Comparison of ENCODE assay signal across 25 cellular contexts in the genomic region with DNA sequence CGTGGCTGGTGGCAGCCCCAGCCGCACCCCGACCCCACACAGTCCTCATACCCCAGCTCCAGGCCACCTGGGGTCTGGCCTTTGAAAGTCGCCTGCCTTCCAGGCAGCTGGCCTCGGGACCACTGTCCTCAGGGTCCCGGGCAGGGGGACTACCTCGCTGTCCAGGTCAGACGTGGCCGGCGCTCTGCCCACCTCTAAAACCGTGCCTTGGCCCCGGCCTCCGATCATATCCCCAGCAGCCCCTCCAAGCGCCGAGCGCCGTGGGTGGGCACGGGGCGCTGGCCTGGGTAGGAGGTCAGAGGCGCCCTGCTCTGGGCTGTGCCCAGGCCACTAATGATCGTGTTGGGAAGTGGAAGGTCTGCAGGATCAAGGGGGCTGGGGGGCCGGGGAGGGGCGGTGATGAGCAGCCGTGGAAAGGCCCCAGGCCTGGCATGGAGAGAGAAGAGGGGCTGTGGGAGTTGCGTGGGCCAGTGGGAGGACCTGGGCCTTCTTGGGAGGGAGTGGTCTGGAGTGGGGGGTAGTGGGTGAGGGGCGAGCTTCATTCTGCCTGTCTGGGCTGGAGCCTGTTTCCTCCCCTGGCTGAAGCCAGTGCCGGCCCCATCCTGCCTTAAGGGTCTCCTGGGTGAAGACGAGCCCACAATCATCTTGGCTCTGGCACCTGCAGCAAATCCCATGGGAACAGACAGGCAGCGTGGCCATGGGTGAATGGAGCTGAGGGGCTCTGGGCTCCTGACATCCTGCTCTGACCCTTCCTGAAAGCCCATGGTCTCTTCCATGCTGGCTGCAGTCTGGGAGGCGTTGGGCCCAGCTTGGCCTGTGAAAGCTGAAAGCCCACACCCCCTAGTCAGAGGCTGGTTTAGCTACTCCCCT. TPM values are rescaled to one million over a fixed set of nuclear protein-coding genes. Genes with fewer than 3 reads are reported as not detected.
DNase-seq lines count a peak whose midpoint lies in the region; ATAC-seq and TF ChIP-seq lines count a peak whose summit lies in the region.
"Had no signal": no experiment of that assay in that cellular context is flagged by ENCODE, and none has a peak within 500 bp of the region (broad histone marks: within the 10 kb centered on the region; RNA-seq: fewer than 3 reads in every experiment).

No MANE protein-coding gene starts in this region.

- no peak for ATAC-seq in activated naive CD8-positive, alpha-beta T cell treated with anti-CD3 and anti-CD28 coated beads, Interleukin-2, amount 50 U/mL, for 24 hours
- ATAC-seq in GM18868 (IDR thresholded peaks at IDR 0.05; ENCODE audit: unreplicated experiment): no peak
- ATAC-seq: GM12878, heart right ventricle, right cardiac atrium had no signal

- peak overlapping the region; percentile 30; the same call in 1 of the 2 replicates for H3K9ac ChIP-seq in Karpas-422 (ENCODE audit: low read length)

- 88 to 89% methylated on average over 30 of the region's 30 CpGs for WGBS in sigmoid colon, 2 donors
- 87 to 91% methylated on average over 3 to 30 of the region's 30 CpGs for WGBS in transverse colon (ENCODE audit: low coverage in 1 of 2), 2 donors

- H3K4me3 ChIP-seq in Karpas-422 (ENCODE audit: low read length) (no peak overlapping the region), sigmoid colon (no peak overlapping the region), transverse colon (no peak overlapping the region)
- H3K4me3 ChIP-seq: coronary artery, GM12878, heart right ventricle, left ventricle myocardium inferior had no signal

- H3K9me3 ChIP-seq in Karpas-422 (ENCODE audit: low read length): no peaks in the 10 kb centered on the region
- no peaks in the 10 kb centered on the region for H3K9me3 ChIP-seq in sigmoid colon
- no peaks in the 10 kb centered on the region for H3K9me3 ChIP-seq in transverse colon
- H3K9me3 ChIP-seq: heart right ventricle, left ventricle myocardium inferior had no signal

- H3K4me3 Mint-ChIP-seq in activated CD4-positive, alpha-beta T cell treated with anti-CD3 and anti-CD28 coated beads, Interleukin-2, amount 10 ng/mL, durations not matched to agents 24 days and 14 days: peak overlapping the region; percentile 71
- peak overlapping the region; percentile 71 for H3K4me3 Mint-ChIP-seq in activated naive CD8-positive, alpha-beta T cell treated with anti-CD3 and anti-CD28 coated beads, Interleukin-2, amount 50 U/mL, for 24 hours
- H3K4me3 Mint-ChIP-seq: H9 had no signal

- H3K27ac Mint-ChIP-seq in activated CD4-positive, alpha-beta T cell treated with anti-CD3 and anti-CD28 coated beads, Interleukin-2, amount 10 ng/mL, durations not matched to agents 24 days and 14 days: peak overlapping the region; percentile 58
- no peak overlapping the region for H3K27ac Mint-ChIP-seq in activated naive CD8-positive, alpha-beta T cell treated with anti-CD3 and anti-CD28 coated beads, Interleukin-2, amount 50 U/mL, for 24 hours
- H3K27ac Mint-ChIP-seq: brain; H9; immature natural killer cell; T-helper 2 cell treated with Interferon-gamma antibody and Interleukin-4, amounts not matched to agents 5 μg/mL and 100 μg/mL, for 36 hours had no signal

- no peak for TF ChIP-seq POLR2A in sigmoid colon (IDR thresholded peaks at IDR 0.05)
- no peak for TF ChIP-seq POLR2A in transverse colon (IDR thresholded peaks at IDR 0.05)

- H3K4me1 Mint-ChIP-seq in activated CD4-positive, alpha-beta T cell treated with anti-CD3 and anti-CD28 coated beads, Interleukin-2, amount 10 ng/mL, durations not matched to agents 24 days and 14 days: peaks cover 12% of the 10 kb centered on the region
- H3K4me1 Mint-ChIP-seq in activated naive CD8-positive, alpha-beta T cell treated with anti-CD3 and anti-CD28 coated beads, Interleukin-2, amount 50 U/mL, for 24 hours: peaks cover 25% of the 10 kb centered on the region
- H3K4me1 Mint-ChIP-seq: H9 had no signal

- H3K9me2 ChIP-seq in Karpas-422 (replicated peaks; ENCODE audit: insufficient read depth, low read length): no peaks in the 10 kb centered on the region

- TF ChIP-seq CTCF in sigmoid colon (IDR thresholded peaks at IDR 0.05) (no peak), transverse colon (IDR thresholded peaks at IDR 0.05) (no peak)

- DNase-seq in activated CD4-positive, alpha-beta T cell treated with anti-CD3 and anti-CD28 coated beads, Interleukin-2, amount 10 ng/mL, durations not matched to agents 24 days and 14 days: no peak
- no peak for DNase-seq in activated CD4-positive, alpha-beta T cell treated with anti-CD3 and anti-CD28 coated beads for 48 hours
- peak; percentile 69 for DNase-seq in Karpas-422
- DNase-seq in activated naive CD8-positive, alpha-beta T cell treated with anti-CD3 and anti-CD28 coated beads, Interleukin-2, amount 50 U/mL, for 24 hours: no peak
- DNase-seq in sigmoid colon: peak; percentile 55
- no peak for DNase-seq in transverse colon
- no peak for DNase-seq in NCI-H69 (lab: John Stamatoyannopoulos, UW)
- DNase-seq: 8988T; BE2C; DMS153; GF-D8; H9; heart right ventricle; immature natural killer cell; left ventricle myocardium inferior; NCI-H1694; stimulated activated naive CD4-positive, alpha-beta T cell; trophoblast cell had no signal

- no peaks in the 10 kb centered on the region for H3K79me2 ChIP-seq in Karpas-422 (ENCODE audit: low read length)

- no peaks in the 10 kb centered on the region for H3K9me3 Mint-ChIP-seq in activated CD4-positive, alpha-beta T cell treated with anti-CD3 and anti-CD28 coated beads, Interleukin-2, amount 10 ng/mL, durations not matched to agents 24 days and 14 days
- no peaks in the 10 kb centered on the region for H3K9me3 Mint-ChIP-seq in activated naive CD8-positive, alpha-beta T cell treated with anti-CD3 and anti-CD28 coated beads, Interleukin-2, amount 50 U/mL, for 24 hours
- H3K9me3 Mint-ChIP-seq: brain; immature natural killer cell; T-helper 2 cell treated with Interferon-gamma antibody and Interleukin-4, amounts not matched to agents 5 μg/mL and 100 μg/mL, for 36 hours had no signal

- in situ Hi-C loops in transverse colon (cut with MboI; ENCODE audit: low pct_ligation_motif_present in 1 of 4, low pct_unique_long_range_greater_than_20kb in 1 of 4, low sequenced_read_pairs in 3 of 4): no loop called here

- H3K36me3 ChIP-seq in Karpas-422 (ENCODE audit: insufficient read depth, low read length): no peaks in the 10 kb centered on the region
- H3K36me3 ChIP-seq in sigmoid colon: no peaks in the 10 kb centered on the region
- no peaks in the 10 kb centered on the region for H3K36me3 ChIP-seq in transverse colon
- H3K36me3 ChIP-seq: BE2C, heart right ventricle, left ventricle myocardium inferior had no signal

- TF ChIP-seq EP300 in sigmoid colon (IDR thresholded peaks at IDR 0.05) (no peak), transverse colon (IDR thresholded peaks at IDR 0.05; ENCODE audit: low read depth) (no peak)

- H3K36me3 Mint-ChIP-seq in activated CD4-positive, alpha-beta T cell treated with anti-CD3 and anti-CD28 coated beads, Interleukin-2, amount 10 ng/mL, durations not matched to agents 24 days and 14 days (ENCODE audit: low read depth): peaks cover 5% of the 10 kb centered on the region
- H3K36me3 Mint-ChIP-seq in activated naive CD8-positive, alpha-beta T cell treated with anti-CD3 and anti-CD28 coated beads, Interleukin-2, amount 50 U/mL, for 24 hours (ENCODE audit: low read depth): no peaks in the 10 kb centered on the region
- H3K36me3 Mint-ChIP-seq: brain, immature natural killer cell had no signal

- H3K27me3 ChIP-seq in Karpas-422 (ENCODE audit: low read length) (no peaks in the 10 kb centered on the region), sigmoid colon (peaks cover 0 to 28% (median 27%) of the 10 kb centered on the region in 3 donors), transverse colon (peaks cover 53% of the 10 kb centered on the region)

- peak overlapping the region; percentile 31 for H3K4me2 ChIP-seq in Karpas-422 (ENCODE audit: low read depth, low read length, poor library complexity, severe bottlenecking)

- peaks cover 6% of the 10 kb centered on the region; the same call in 1 of the 2 replicates for H4K20me1 ChIP-seq in Karpas-422 (ENCODE audit: insufficient read depth, low read depth, low read length)

- peaks cover 5% of the 10 kb centered on the region for H3K27me3 Mint-ChIP-seq in activated CD4-positive, alpha-beta T cell treated with anti-CD3 and anti-CD28 coated beads, Interleukin-2, amount 10 ng/mL, durations not matched to agents 24 days and 14 days
- peaks cover 5% of the 10 kb centered on the region for H3K27me3 Mint-ChIP-seq in activated naive CD8-positive, alpha-beta T cell treated with anti-CD3 and anti-CD28 coated beads, Interleukin-2, amount 50 U/mL, for 24 hours
- H3K27me3 Mint-ChIP-seq: brain had no signal

- intact Hi-C loops in activated CD4-positive, alpha-beta T cell treated with anti-CD3 and anti-CD28 coated beads, Interleukin-2, amount 10 ng/mL, durations not matched to agents 24 days and 14 days (cut with micrococcal nuclease): no loop called here
- intact Hi-C loops in sigmoid colon (cut with DNase I): no loop called here
- intact Hi-C loops in transverse colon (cut with DNase I; ENCODE audit: low total_unique reads): no loop called here

- H3K27ac ChIP-seq in Karpas-422 (ENCODE audit: low read length) (no peak overlapping the region), sigmoid colon (no peak overlapping the region), transverse colon (no peak overlapping the region)
- H3K27ac ChIP-seq: coronary artery, HL-60, left ventricle myocardium inferior had no signal

- H3K4me1 ChIP-seq in Karpas-422 (ENCODE audit: low read length): peaks cover 52% of the 10 kb centered on the region
- peaks cover 0 to 33% (median 27%) of the 10 kb centered on the region in 4 donors for H3K4me1 ChIP-seq in sigmoid colon
- H3K4me1 ChIP-seq in transverse colon: peaks cover 13 to 35% (median 29%) of the 10 kb centered on the region in 4 donors
- H3K4me1 ChIP-seq: BE2C had no signal

- no peak overlapping the region for H2AFZ ChIP-seq in Karpas-422 (ENCODE audit: low read length)

RNA-seq across cellular contexts. Expression of a gene that starts 4.9 kb away (rescaled TPM):
- total RNA-seq in activated CD4-positive, alpha-beta T cell treated with anti-CD3 and anti-CD28 coated beads, Interleukin-2, amount 10 ng/mL, durations not matched to agents 24 days and 14 days: 9.1 and 10.3 TPM in 2 replicates
- total RNA-seq in Karpas-422 (2014; rRNA removed; shearing (Covaris generic); ENCODE audit: low replicate concordance): 0.18 TPM in 1 of 2 replicates, not detected in the other
- total RNA-seq in sigmoid colon (1 to 10 TPM; 3.0 to 8.0 (median 6.2) TPM), transverse colon (under 1 TPM in 2 of 4 donors, not detected in 2; 0.48 to 0.96 TPM)
- 1 to 10 TPM in 1 of 3 donors, not detected in 2; 2.3 TPM for polyA plus RNA-seq in sigmoid colon

RNA-seq across cellular contexts. Expression of a gene that starts 40.3 kb away (rescaled TPM):
- 41.4 and 43.3 TPM in 2 replicates for total RNA-seq in activated CD4-positive, alpha-beta T cell treated with anti-CD3 and anti-CD28 coated beads, Interleukin-2, amount 10 ng/mL, durations not matched to agents 24 days and 14 days
- total RNA-seq in Karpas-422 (2014; rRNA removed; shearing (Covaris generic); ENCODE audit: low replicate concordance): 9.8 and 35.6 TPM in 2 replicates
- total RNA-seq in sigmoid colon (1 to 10 TPM in 2 of 4 donors, under 1 TPM in 2; 0.16 to 5.2 (median 1.0) TPM), transverse colon (10 to 100 TPM; 10.8 to 52.9 (median 29.5) TPM)
- polyA plus RNA-seq in sigmoid colon: 10 to 100 TPM; 17.8 to 36.0 (median 19.2) TPM

RNA-seq across cellular contexts. Expression of a gene that starts 44.6 kb away (rescaled TPM):
- total RNA-seq in activated CD4-positive, alpha-beta T cell treated with anti-CD3 and anti-CD28 coated beads, Interleukin-2, amount 10 ng/mL, durations not matched to agents 24 days and 14 days: 99.3 and 110 TPM in 2 replicates
- 140 and 285 TPM in 2 replicates for total RNA-seq in Karpas-422 (2014; rRNA removed; shearing (Covaris generic); ENCODE audit: low replicate concordance)
- total RNA-seq in sigmoid colon (10 to 100 TPM in 3 of 4 donors, 1 to 10 TPM in 1; 4.9 to 24.3 (median 15.4) TPM), transverse colon (100 to 1,000 TPM in 1 of 4 donors, 10 to 100 TPM in 2, not detected in 1; 16.9 to 246 (median 63.0) TPM)
- 100 to 1,000 TPM; 168 to 403 (median 199) TPM for polyA plus RNA-seq in sigmoid colon

RNA-seq across cellular contexts. Expression of a gene that starts 56.7 kb away (rescaled TPM):
- total RNA-seq in activated CD4-positive, alpha-beta T cell treated with anti-CD3 and anti-CD28 coated beads, Interleukin-2, amount 10 ng/mL, durations not matched to agents 24 days and 14 days: 0.37 and 0.43 TPM in 2 replicates
- 0.45 TPM in 1 of 2 replicates, not detected in the other for total RNA-seq in Karpas-422 (2014; rRNA removed; shearing (Covaris generic); ENCODE audit: low replicate concordance)
- total RNA-seq in sigmoid colon (10 to 100 TPM; 49.8 to 79.5 (median 57.1) TPM), transverse colon (10 to 100 TPM; 11.2 to 67.3 (median 22.4) TPM)
- polyA plus RNA-seq in sigmoid colon: 10 to 100 TPM; 13.6 to 50.0 (median 34.2) TPM

Comparison
In these comparisons a context has a peak if more than half of its experiments do, and no peak if none do; other contexts are left out.
1. DNase-seq: peak in Karpas-422 (single experiment) and sigmoid colon (single experiment); none in activated CD4-positive, alpha-beta T cell treated with anti-CD3 and anti-CD28 coated beads, Interleukin-2, amount 10 ng/mL, durations not matched to agents 24 days and 14 days (single experiment), activated CD4-positive, alpha-beta T cell treated with anti-CD3 and anti-CD28 coated beads for 48 hours (single experiment), activated naive CD8-positive, alpha-beta T cell treated with anti-CD3 and anti-CD28 coated beads, Interleukin-2, amount 50 U/mL, for 24 hours (single experiment), transverse colon (single experiment) and NCI-H69 (single experiment).